ENCODE assay signal across 10 cellular contexts in the genomic region with DNA sequence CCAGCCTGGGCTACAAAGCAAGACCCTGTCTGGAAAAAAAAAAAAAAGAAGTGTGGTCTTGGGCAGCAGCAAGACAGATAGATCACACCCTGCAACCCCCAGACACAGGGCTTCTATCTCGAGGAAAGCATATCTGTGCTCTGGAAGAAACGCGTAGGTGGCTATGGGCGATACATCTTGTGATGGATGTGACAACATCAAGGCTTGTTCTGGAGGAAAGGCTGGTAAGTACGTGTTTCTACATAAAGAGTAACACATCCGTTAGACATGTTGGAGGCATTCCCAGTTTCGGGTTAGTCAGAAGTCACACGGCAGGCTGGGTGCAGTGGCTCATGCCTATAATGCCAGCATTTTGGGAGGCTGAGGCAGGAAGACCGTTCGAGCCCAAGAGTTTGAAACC. TPM values are rescaled to one million over a fixed set of nuclear protein-coding genes. Genes with fewer than 3 reads are reported as not detected.
A peak's percentile ranks its signal among the peaks of the same experiment; 100 is the strongest.
DNase-seq lines count a peak whose midpoint lies in the region; ATAC-seq and TF ChIP-seq lines count a peak whose summit lies in the region.
"Had no signal": no experiment of that assay in that cellular context is flagged by ENCODE, and none has a peak within 500 bp of the region (broad histone marks: within the 10 kb centered on the region; RNA-seq: fewer than 3 reads in every experiment).

No MANE protein-coding gene starts in this region.

- H2AK5ac ChIP-seq in mesendoderm (ENCODE audit: low read length), result no peak overlapping the region

- H3K36me3 Mint-ChIP-seq in activated naive CD4-positive, alpha-beta T cell treated with anti-CD3 and anti-CD28 coated beads, Interleukin-2, amount 50 U/mL, for 72 hours, result peaks cover 0 to 9% of the 10 kb centered on the region in 2 donors

- ATAC-seq in activated naive CD4-positive, alpha-beta T cell treated with anti-CD3 and anti-CD28 coated beads, Interleukin-2, amount 50 U/mL, for 72 hours, result peak; percentile 78 to 87
- ATAC-seq in HG03565 (IDR thresholded peaks at IDR 0.05; ENCODE audit: unreplicated experiment) (no peak), HG03139 (IDR thresholded peaks at IDR 0.05; ENCODE audit: unreplicated experiment) (no peak)
- ATAC-seq: GM12878 had no signal

- DNase-seq in AG04449 (ENCODE audit: low read depth, low spot score) (peak; percentile 92), HS-27A (ENCODE audit: low read depth) (peak; percentile 66), right atrium auricular region (ENCODE audit: low spot score) (peak; percentile 82), superior temporal gyrus (ENCODE audit: extremely low spot score) (peak; percentile 80), mesendoderm (no peak)
- peak; percentile 29 to 69 for DNase-seq in activated naive CD4-positive, alpha-beta T cell treated with anti-CD3 and anti-CD28 coated beads, Interleukin-2, amount 50 U/mL, for 72 hours (ENCODE audit: low spot score in 2 of 2)

- no peak overlapping the region for H3K56ac ChIP-seq in mesendoderm (ENCODE audit: low read length)

- H3K9ac ChIP-seq in mesendoderm (ENCODE audit: low read length), result no peak overlapping the region

- TF ChIP-seq CTCF in AG04449 (IDR thresholded peaks at IDR 0.05; ENCODE audit: insufficient read depth, low read length, missing control alignments) (no peak), right atrium auricular region (IDR thresholded peaks at IDR 0.05) (no peak)

- H3K9me3 Mint-ChIP-seq in activated naive CD4-positive, alpha-beta T cell treated with anti-CD3 and anti-CD28 coated beads, Interleukin-2, amount 50 U/mL, for 72 hours, result no peaks in the 10 kb centered on the region

- H3K4me1 ChIP-seq in right atrium auricular region (peaks cover 0 to 8% of the 10 kb centered on the region in 2 donors), mesendoderm (ENCODE audit: control insufficient read depth, low read depth, low read length) (no peaks in the 10 kb centered on the region)

- no CpG with 5 or more reads among the region's 10 CpGs for WGBS in mesendoderm (ENCODE audit: extremely low coverage, insufficient coverage, low lambda C conversion rate)

- peak overlapping the region; percentile 55 to 77 for H3K27ac Mint-ChIP-seq in activated naive CD4-positive, alpha-beta T cell treated with anti-CD3 and anti-CD28 coated beads, Interleukin-2, amount 50 U/mL, for 72 hours

- POLR2A ChIA-PET in AG04449 (lab: Yijun Ruan, JAX), result interaction anchor here (0.7 kb wide), 1 partner anchor 44 kb away, joined by 3 read pairs; no protein-coding TSS in a partner anchor

- no peak overlapping the region for H3K18ac ChIP-seq in mesendoderm (ENCODE audit: low read length)

- H3K27me3 ChIP-seq in right atrium auricular region, result no peaks in the 10 kb centered on the region
- H3K27me3 ChIP-seq in mesendoderm (ENCODE audit: insufficient read depth, low read length, poor library complexity), result no peaks in the 10 kb centered on the region

- H3K36me3 ChIP-seq in right atrium auricular region, result peaks cover 7% of the 10 kb centered on the region
- no peaks in the 10 kb centered on the region for H3K36me3 ChIP-seq in mesendoderm (ENCODE audit: control insufficient read depth, insufficient read depth, low read length)

- H3K4ac ChIP-seq in mesendoderm (ENCODE audit: low read depth, low read length), result no peak overlapping the region

- no peaks in the 10 kb centered on the region for H3K79me1 ChIP-seq in mesendoderm (ENCODE audit: low read length)

- no peak overlapping the region for H3K4me3 ChIP-seq in AG04449 (ENCODE audit: low read depth, low read length)
- no peak overlapping the region for H3K4me3 ChIP-seq in right atrium auricular region
- H3K4me3 ChIP-seq in mesendoderm (ENCODE audit: low read length), result no peak overlapping the region
- H3K4me3 ChIP-seq: GM12878 had no signal

- no peak overlapping the region for H2BK120ac ChIP-seq in mesendoderm (ENCODE audit: low read depth, low read length)

- H3K27ac ChIP-seq in right atrium auricular region (no peak overlapping the region), mesendoderm (ENCODE audit: low read depth, low read length) (no peak overlapping the region)

- H3K23ac ChIP-seq in mesendoderm (ENCODE audit: low read length), result no peak overlapping the region

- no peak overlapping the region for H2BK5ac ChIP-seq in mesendoderm (ENCODE audit: low read length)

- CTCF ChIA-PET in AG04449 (lab: Yijun Ruan, JAX), result no interaction called here

- H2BK15ac ChIP-seq in mesendoderm (replicated peaks; ENCODE audit: low read depth), result no peak overlapping the region

- H4K5ac ChIP-seq in mesendoderm (ENCODE audit: low read length), result no peak overlapping the region

- H3K79me2 ChIP-seq in mesendoderm (ENCODE audit: control insufficient read depth, insufficient read depth, low read length), result no peaks in the 10 kb centered on the region

- no peak overlapping the region for H3K4me2 ChIP-seq in mesendoderm (ENCODE audit: low read length)

- no peak overlapping the region for H4K8ac ChIP-seq in mesendoderm (ENCODE audit: low read depth, low read length)

- H3K9me3 ChIP-seq in right atrium auricular region, result no peaks in the 10 kb centered on the region

RNA-seq across cellular contexts. Expression of gene DHDH, which starts 6.6 kb away (rescaled TPM):
- total RNA-seq in activated naive CD4-positive, alpha-beta T cell treated with anti-CD3 and anti-CD28 coated beads, Interleukin-2, amount 50 U/mL, for 72 hours, result 1 to 10 TPM; 2.2 to 7.4 TPM
- not detected for total RNA-seq in right atrium auricular region
- 0.27 TPM for polyA plus RNA-seq in mesendoderm (2013, experiment 1 of 2)
- 0.36 TPM for polyA plus RNA-seq in mesendoderm (2013, experiment 2 of 2)
- total RNA-seq: GM12878 had no signal

RNA-seq across cellular contexts. Expression of gene NUCB1, which starts 26.8 kb away (rescaled TPM):
- total RNA-seq in activated naive CD4-positive, alpha-beta T cell treated with anti-CD3 and anti-CD28 coated beads, Interleukin-2, amount 50 U/mL, for 72 hours, result 100 to 1,000 TPM; 191 to 254 TPM
- total RNA-seq in right atrium auricular region, result 100 to 1,000 TPM; 347 to 411 TPM
- 53.7 TPM for polyA plus RNA-seq in mesendoderm (2013, experiment 1 of 2)
- polyA plus RNA-seq in mesendoderm (2013, experiment 2 of 2), result 51.7 TPM

RNA-seq across cellular contexts. Expression of gene BAX, which starts 27.8 kb away (rescaled TPM):
- total RNA-seq in activated naive CD4-positive, alpha-beta T cell treated with anti-CD3 and anti-CD28 coated beads, Interleukin-2, amount 50 U/mL, for 72 hours, result 100 to 1,000 TPM; 191 to 711 TPM
- 10 to 100 TPM; 10.7 to 21.2 TPM for total RNA-seq in right atrium auricular region
- polyA plus RNA-seq in mesendoderm (2013, experiment 1 of 2), result 77.7 TPM
- 82.3 TPM for polyA plus RNA-seq in mesendoderm (2013, experiment 2 of 2)

RNA-seq across cellular contexts. Expression of gene TULP2, which starts 28.4 kb away (rescaled TPM):
- total RNA-seq in activated naive CD4-positive, alpha-beta T cell treated with anti-CD3 and anti-CD28 coated beads, Interleukin-2, amount 50 U/mL, for 72 hours, result 1 to 10 TPM in 1 of 2 donors, under 1 TPM in 1; 0.52 to 1.1 TPM
- not detected for total RNA-seq in right atrium auricular region
- 0.31 TPM for polyA plus RNA-seq in mesendoderm (2013, experiment 1 of 2)
- 0.21 TPM for polyA plus RNA-seq in mesendoderm (2013, experiment 2 of 2)
- total RNA-seq: activated CD8-positive, alpha-beta memory T cell treated with anti-CD3 and anti-CD28 coated beads for 36 hours had no signal

RNA-seq across cellular contexts. Expression of gene FTL, which starts 38.2 kb away (rescaled TPM):
- 1,000 to 10,000 TPM; 1,148 to 2,898 TPM for total RNA-seq in activated naive CD4-positive, alpha-beta T cell treated with anti-CD3 and anti-CD28 coated beads, Interleukin-2, amount 50 U/mL, for 72 hours
- 1,000 to 10,000 TPM; 1,493 to 3,053 TPM for total RNA-seq in right atrium auricular region
- 2,631 TPM for polyA plus RNA-seq in mesendoderm (2013, experiment 1 of 2)
- 2,464 TPM for polyA plus RNA-seq in mesendoderm (2013, experiment 2 of 2)

Comparison
In these comparisons a context has a peak if more than half of its experiments do, and no peak if none do; other contexts are left out.
1. ATAC-seq: peak in activated naive CD4-positive, alpha-beta T cell treated with anti-CD3 and anti-CD28 coated beads, Interleukin-2, amount 50 U/mL, for 72 hours (2 of 2); none in HG03565 (single experiment) and HG03139 (single experiment).
2. RNA of gene BAX, which starts 27.8 kb away (total RNA-seq): 191 to 711 TPM in activated naive CD4-positive, alpha-beta T cell treated with anti-CD3 and anti-CD28 coated beads, Interleukin-2, amount 50 U/mL, for 72 hours; 10.7 to 21.2 TPM in right atrium auricular region; every median in the first group is over 4 times any median in the second.